Comparison of ENCODE assay signal across 10 cellular contexts in the genomic region with DNA sequence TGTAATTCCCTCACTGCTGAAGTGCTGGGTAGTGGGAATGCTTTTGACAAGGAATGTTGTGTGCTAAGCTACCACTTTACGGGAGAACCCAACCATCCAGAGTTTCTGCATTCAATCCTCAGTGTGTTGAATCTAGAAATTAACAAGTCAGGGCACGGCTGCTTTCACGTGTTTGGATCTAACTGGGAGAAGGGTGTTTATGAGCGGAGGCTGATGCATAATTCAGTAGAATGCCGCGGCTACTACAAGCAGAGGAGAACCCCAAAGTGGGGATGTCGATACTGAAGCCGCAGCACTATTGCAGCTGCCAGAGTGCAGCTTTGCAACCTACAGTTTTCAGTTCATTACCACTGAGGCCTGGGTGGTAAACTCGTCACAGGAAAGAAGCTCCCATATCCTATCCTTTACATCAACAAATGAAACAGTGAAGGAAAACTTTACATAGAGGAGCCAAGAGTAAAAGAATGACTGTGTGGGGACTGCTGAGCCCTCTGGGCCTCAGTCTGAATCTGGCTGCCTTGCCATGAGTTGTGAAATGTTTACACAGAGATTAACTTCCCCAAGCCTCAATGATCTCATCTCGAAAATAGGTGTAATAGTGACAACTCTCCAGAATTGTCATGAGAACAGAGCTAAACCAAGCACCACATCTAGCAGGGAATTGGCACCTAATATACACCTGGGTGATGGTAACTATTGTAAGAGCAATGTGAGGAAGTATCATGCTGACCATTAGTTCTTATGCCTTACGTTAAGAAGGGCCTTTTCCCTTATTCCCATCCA.
A peak's percentile ranks its signal among the peaks of the same experiment; 100 is the strongest.
DNase-seq lines count a peak whose midpoint lies in the region; ATAC-seq and TF ChIP-seq lines count a peak whose summit lies in the region.
"Had no signal": no experiment of that assay in that cellular context is flagged by ENCODE, and none has a peak within 500 bp of the region (broad histone marks: within the 10 kb centered on the region; RNA-seq: fewer than 3 reads in every experiment).

No MANE protein-coding gene starts in this region.

- H3K27me3 ChIP-seq in DOHH2 (ENCODE audit: control insufficient read depth, low read length), result no peaks in the 10 kb centered on the region
- H3K27me3 ChIP-seq in SU-DHL-6 (ENCODE audit: low read length), result no peaks in the 10 kb centered on the region
- H3K27me3 ChIP-seq: right atrium auricular region had no signal

- 0 out of 2 replicates have a peak overlapping the region, but pooled peaks have one; percentile 1 for H3K4me3 ChIP-seq in DOHH2 (ENCODE audit: low read length)
- H3K4me3 ChIP-seq in SU-DHL-6 (ENCODE audit: insufficient read depth, low read length, poor library complexity, severe bottlenecking), result no peak overlapping the region
- H3K4me3 ChIP-seq: right atrium auricular region had no signal

- no peaks in the 10 kb centered on the region for H4K20me1 ChIP-seq in DOHH2 (ENCODE audit: control insufficient read depth, insufficient read depth, low read depth, low read length)
- H4K20me1 ChIP-seq in SU-DHL-6 (ENCODE audit: low read depth, low read length), result no peaks in the 10 kb centered on the region

- TF ChIP-seq CTCF in DOHH2 (IDR thresholded peaks at IDR 0.05; ENCODE audit: low read depth, low read length, poor library complexity, severe bottlenecking), result no peak
- no peak for TF ChIP-seq CTCF in SU-DHL-6 (IDR thresholded peaks at IDR 0.05; ENCODE audit: insufficient read depth, low read length, poor library complexity, severe bottlenecking)
- no peak for TF ChIP-seq CTCF in omental fat pad (IDR thresholded peaks at IDR 0.05)

- no peaks in the 10 kb centered on the region for H3K79me2 ChIP-seq in DOHH2 (ENCODE audit: control insufficient read depth, low read length)
- no peaks in the 10 kb centered on the region for H3K79me2 ChIP-seq in SU-DHL-6 (ENCODE audit: insufficient read depth, low read length)

- in situ Hi-C loops in ACHN (cut with HindIII; ENCODE audit: low pct_ligation_motif_present, low pct_unique_long_range_greater_than_20kb, low sequenced_read_pairs), result no loop called here

- H3K27ac ChIP-seq in DOHH2 (ENCODE audit: low read depth, low read length) (peak overlapping the region; percentile 16; the same call in 1 of the 2 replicates), SU-DHL-6 (ENCODE audit: low read depth, low read length) (peak overlapping the region; percentile 71)
- H3K27ac ChIP-seq: right atrium auricular region had no signal

- no peaks in the 10 kb centered on the region for H3K9me2 ChIP-seq in DOHH2 (replicated peaks; ENCODE audit: control insufficient read depth, low read length)
- no peaks in the 10 kb centered on the region for H3K9me2 ChIP-seq in SU-DHL-6 (replicated peaks; ENCODE audit: insufficient read depth, low read length)

- H3F3A ChIP-seq in DOHH2 (ENCODE audit: control insufficient read depth, insufficient read depth) (no peaks in the 10 kb centered on the region), SU-DHL-6 (ENCODE audit: insufficient read depth) (no peaks in the 10 kb centered on the region; the same call in 1 of the 2 replicates)

- DNase-seq in NCI-H748 (lab: John Stamatoyannopoulos, UW; ENCODE audit: unreplicated experiment), result no peak
- no peak for DNase-seq in ACHN
- no peak for DNase-seq in omental fat pad (ENCODE audit: low spot score)
- DNase-seq in KG1 (lab: John Stamatoyannopoulos, UW), result no peak
- DNase-seq: CD4-positive, alpha-beta memory T cell had no signal

- peak overlapping the region; percentile 67 for H2AFZ ChIP-seq in SU-DHL-6 (ENCODE audit: low read depth, low read length, severe bottlenecking)

- ATAC-seq in GM19351 (IDR thresholded peaks at IDR 0.05; ENCODE audit: unreplicated experiment) (peak; percentile 27), HG02973 (IDR thresholded peaks at IDR 0.05; ENCODE audit: unreplicated experiment) (peak; percentile 24), omental fat pad (ENCODE audit: low FRiP score) (no peak)

- H3K9ac ChIP-seq in SU-DHL-6 (ENCODE audit: low read length), result peak overlapping the region; percentile 36

- H3K4me2 ChIP-seq in DOHH2 (ENCODE audit: low read length), result peak overlapping the region; percentile 40
- H3K4me2 ChIP-seq in SU-DHL-6 (ENCODE audit: low read depth, low read length, poor library complexity, severe bottlenecking), result peak overlapping the region; percentile 51

- no peaks in the 10 kb centered on the region for H3K36me3 ChIP-seq in DOHH2 (ENCODE audit: control insufficient read depth, low read length)
- H3K36me3 ChIP-seq in SU-DHL-6 (ENCODE audit: low read length), result no peaks in the 10 kb centered on the region
- H3K36me3 ChIP-seq: right atrium auricular region had no signal

- no peaks in the 10 kb centered on the region for H3K9me3 ChIP-seq in DOHH2 (ENCODE audit: control insufficient read depth, insufficient read depth, low read length)
- H3K9me3 ChIP-seq in SU-DHL-6 (ENCODE audit: insufficient read depth, low read length), result no peaks in the 10 kb centered on the region
- H3K9me3 ChIP-seq: right atrium auricular region had no signal

- peaks cover 39% of the 10 kb centered on the region for H3K4me1 ChIP-seq in DOHH2 (ENCODE audit: control insufficient read depth, low read length)
- H3K4me1 ChIP-seq: right atrium auricular region had no signal
